Comparison of ENCODE assay signal across 8 cellular contexts in the genomic region with DNA sequence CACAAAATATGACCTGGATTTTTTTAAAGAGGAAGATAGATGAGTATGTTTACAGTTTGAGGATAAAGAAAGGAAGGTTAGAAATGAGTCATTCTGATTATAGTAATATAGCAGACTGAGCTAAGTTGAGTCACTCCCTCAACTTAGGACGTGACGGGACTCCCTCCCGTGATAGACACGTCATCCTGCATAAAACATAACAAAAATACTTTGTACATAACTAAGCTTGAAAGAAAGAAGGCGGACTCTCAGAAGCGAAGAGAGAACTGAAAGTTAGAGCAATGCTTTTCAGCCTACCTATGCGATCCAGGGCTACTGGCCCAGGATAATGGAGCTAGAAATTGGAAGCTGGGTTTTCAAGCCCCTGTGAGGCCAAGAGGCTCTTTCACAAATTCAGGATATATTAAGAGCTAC. TPM values are rescaled to one million over a fixed set of nuclear protein-coding genes. Genes with fewer than 3 reads are reported as not detected.
A peak's percentile ranks its signal among the peaks of the same experiment; 100 is the strongest.
DNase-seq lines count a peak whose midpoint lies in the region; ATAC-seq, FAIRE-seq and TF ChIP-seq lines count a peak whose summit lies in the region.

No MANE protein-coding gene starts in this region.

- peak overlapping the region; percentile 28; the same call in 1 of the 2 replicates for H3K9ac ChIP-seq in HCT116 (ENCODE audit: low read length)

- peaks cover 7 to 22% of the 10 kb centered on the region in 2 experiments; a peak in 2 of 4 replicates for H3K4me1 ChIP-seq in HCT116 (ENCODE audit: control insufficient read depth in 1 of 2, insufficient read depth in 2 of 2, low read length in 2 of 2)

- H3K9me3 Mint-ChIP-seq in memory B cell = no peaks in the 10 kb centered on the region

- intact Hi-C loops in HCT116 (cut with micrococcal nuclease) = no loop called here

- peaks cover 9% of the 10 kb centered on the region for H3K4me1 Mint-ChIP-seq in memory B cell

- H3K9me2 ChIP-seq in HCT116 (ENCODE audit: insufficient read depth) = no peaks in the 10 kb centered on the region

- TF ChIP-seq RAD21 in HCT116 (IDR thresholded peaks at IDR 0.05; ENCODE audit: low read depth) = no peak

- H3K79me2 ChIP-seq in HCT116 (ENCODE audit: insufficient read depth, low read length) = no peaks in the 10 kb centered on the region

- H3K27me3 ChIP-seq in HCT116 (ENCODE audit: insufficient read depth, low read length) = no peaks in the 10 kb centered on the region

- peaks cover 7% of the 10 kb centered on the region for H3K27me3 Mint-ChIP-seq in memory B cell

- peak overlapping the region; percentile 73 for H3K4me2 ChIP-seq in HCT116 (ENCODE audit: low read length)

- CTCF ChIA-PET in HCT116 (lab: Charles Lee) = interaction anchor here (1.3 to 1.7 kb wide), 3 partner anchors 19 to 443 kb away, joined by 3 to 12 read pairs (median 6); no protein-coding TSS in a partner anchor

- DNase-seq in GM12891 (ENCODE audit: insufficient read length, low spot score) (peak; percentile 34), HCT116 (ENCODE audit: low read depth, low spot score) (peak; percentile 74), NCI-H69 (lab: John Stamatoyannopoulos, UW) (peak; percentile 10), memory B cell (ENCODE audit: low spot score in 2 of 2) (no peak), urothelium cell line (ENCODE audit: low spot score) (peak; percentile 81), SK-N-DZ (ENCODE audit: low spot score) (no peak), NCI-H1092 treated with DMSO at 0.1 percent for 48 hours (lab: John Stamatoyannopoulos, UW) (no peak)
- DNase-seq in activated naive CD4-positive, alpha-beta T cell treated with anti-CD3 and anti-CD28 coated beads, Interleukin-2, amount 50 U/mL, for 16 hours = peak; percentile 49

- H3K36me3 ChIP-seq in HCT116 (ENCODE audit: control insufficient read depth in 1 of 2, insufficient read depth in 2 of 2, low read length in 2 of 2) = no peaks in the 10 kb centered on the region

- H3K27ac ChIP-seq in HCT116 (ENCODE audit: low read depth, low read length) = peak overlapping the region; percentile 42; the same call in 1 of the 2 replicates

- no peak for FAIRE-seq in GM12891 (lab: Jason Lieb, UNC)
- FAIRE-seq in urothelium cell line (lab: Jason Lieb, UNC) = no peak

- H2AFZ ChIP-seq in HCT116 (ENCODE audit: low read depth, low read length, poor library complexity, severe bottlenecking) = peak overlapping the region; percentile 89

- ATAC-seq in HCT116 = peak; percentile 88
- ATAC-seq in memory B cell (ENCODE audit: low read depth) = peak; percentile 92

- H3K9me3 ChIP-seq in HCT116 (ENCODE audit: control insufficient read depth in 1 of 2, insufficient read depth in 1 of 2, low read depth in 1 of 2, low read length in 2 of 2) = no peaks in the 10 kb centered on the region

- H3K4me3 ChIP-seq in HCT116 (replicated peaks in 1 of 2; ENCODE audit: low read depth in 1 of 2, low read length in 2 of 2) = peak overlapping the region; percentile 22 to 42

- POLR2A ChIA-PET in HCT116 (lab: Charles Lee) = interaction anchor here (1.3 kb wide), 1 partner anchor 201 kb away, joined by 3 read pairs; no protein-coding TSS in a partner anchor

- TF ChIP-seq CTCF in HCT116 (IDR thresholded peaks at IDR 0.05 in 2 of 3, conservative IDR thresholded peaks at IDR 0.05 in 1 of 3; ENCODE audit: borderline replicate concordance in 1 of 3, insufficient read depth in 1 of 3, low read depth in 2 of 3, low read length in 2 of 3) = no peak

- peak overlapping the region; percentile 1 for H3K4me3 Mint-ChIP-seq in memory B cell

- RAD21 ChIA-PET in HCT116 (lab: Charles Lee; ENCODE audit: low non-redundant PET in 1 of 2, low total read pairs in 2 of 2, uncharacterized antibody in 2 of 2, unreplicated experiment in 2 of 2) = interaction anchor here (0.7 to 1.5 kb wide), 3 partner anchors 196 to 1059 kb away, joined by 3 to 6 read pairs (median 3); no protein-coding TSS in a partner anchor

- peaks cover 2% of the 10 kb centered on the region for H3K36me3 Mint-ChIP-seq in memory B cell

- peak overlapping the region; percentile 17 for H3K27ac Mint-ChIP-seq in memory B cell

- no TSS peak for BruUV-seq in HCT116 (replicated peaks; lab: Mats Ljungman, UMichigan)

- TF ChIP-seq POLR2A in GM12891 (IDR thresholded peaks at IDR 0.05; ENCODE audit: low read depth, low read length) (no peak), HCT116 (IDR thresholded peaks at IDR 0.05; ENCODE audit: borderline replicate concordance, extremely low read depth, insufficient read depth, insufficient read length) (no peak)

- no peaks in the 10 kb centered on the region for H4K20me1 ChIP-seq in HCT116 (ENCODE audit: insufficient read depth)

TF ChIP-seq in GM12891, 5 proteins besides CTCF, POLR2A, EP300 and RAD21:
- peak; percentile 86 for TF ChIP-seq SPI1 (IDR thresholded peaks at IDR 0.05; ENCODE audit: low read depth, low read length)
- TF ChIP-seq PAX5 (IDR thresholded peaks at IDR 0.05; ENCODE audit: insufficient read depth, low read length, severe bottlenecking) = no peak

TF ChIP-seq in HCT116, 20 proteins besides CTCF, POLR2A, EP300 and RAD21:
- TF ChIP-seq EZH2phosphoT487 (IDR thresholded peaks at IDR 0.05; ENCODE audit: borderline replicate concordance) = no peak
- peak; percentile 67 for TF ChIP-seq CEBPB (IDR thresholded peaks at IDR 0.05; ENCODE audit: low read depth)
- TF ChIP-seq POLR2AphosphoS5 (IDR thresholded peaks at IDR 0.05; ENCODE audit: low read depth, low read length) = 0 out of 2 replicates have a peak, but pooled peaks have one; percentile 45
- TF ChIP-seq, protein P1, sequence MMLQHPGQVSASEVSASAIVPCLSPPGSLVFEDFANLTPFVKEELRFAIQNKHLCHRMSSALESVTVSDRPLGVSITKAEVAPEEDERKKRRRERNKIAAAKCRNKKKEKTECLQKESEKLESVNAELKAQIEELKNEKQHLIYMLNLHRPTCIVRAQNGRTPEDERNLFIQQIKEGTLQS (IDR thresholded peaks at IDR 0.05) = 0 out of 2 replicates have a peak, but pooled peaks have one; percentile 50
- peak; percentile 55; the same call in 1 of the 2 replicates for TF ChIP-seq SIN3A (IDR thresholded peaks at IDR 0.05; ENCODE audit: low read depth)
- TF ChIP-seq ZNF274 (IDR thresholded peaks at IDR 0.05; ENCODE audit: low read depth, low read length) = no peak
- peak; percentile 93 for TF ChIP-seq JUND (IDR thresholded peaks at IDR 0.05)
- TF ChIP-seq TCF7L2 (IDR thresholded peaks at IDR 0.05; ENCODE audit: borderline replicate concordance, extremely low read depth, insufficient read depth, insufficient read length) = no peak
- TF ChIP-seq CBX3 (IDR thresholded peaks at IDR 0.05; ENCODE audit: low read depth) = no peak; the same call in 1 of the 2 replicates
- TF ChIP-seq FOSL1 (IDR thresholded peaks at IDR 0.05; ENCODE audit: low read depth) = peak; percentile 96
- no peak for TF ChIP-seq EGR1 (IDR thresholded peaks at IDR 0.05; ENCODE audit: low read depth)
- no peak for TF ChIP-seq ZFX (IDR thresholded peaks at IDR 0.05)
- TF ChIP-seq SRF (IDR thresholded peaks at IDR 0.05; ENCODE audit: low read depth) = no peak
- peak; percentile 81 for TF ChIP-seq SP1 (IDR thresholded peaks at IDR 0.05; ENCODE audit: low read depth)

RNA-seq across cellular contexts. Expression of gene DESI2, which starts 53.0 kb away (rescaled TPM):
- polyA plus RNA-seq in GM12891 (2012; ENCODE audit: low read depth, missing spikeins) = 4.1 TPM
- 44.6 TPM for total RNA-seq in HCT116 (2021; ENCODE audit: unreplicated experiment)
- 14.7 and 18.6 TPM in 2 replicates for polyA plus RNA-seq in HCT116 (2012)
- polyA plus RNA-seq in SK-N-DZ (2014; cell fraction: cytosol; rRNA removed) = 31.7 and 32.7 TPM in 2 replicates
- polyA plus RNA-seq in SK-N-DZ (2014; cell fraction: nucleus; rRNA removed) = 22.8 and 24.7 TPM in 2 replicates

Comparison
In these comparisons a context has a peak if more than half of its experiments do, and no peak if none do; other contexts are left out.
1. DNase-seq: peak in GM12891 (single experiment), HCT116 (single experiment), NCI-H69 (single experiment), activated naive CD4-positive, alpha-beta T cell treated with anti-CD3 and anti-CD28 coated beads, Interleukin-2, amount 50 U/mL, for 16 hours (single experiment) and urothelium cell line (single experiment); none in memory B cell (0 of 2), SK-N-DZ (single experiment) and NCI-H1092 treated with DMSO at 0.1 percent for 48 hours (single experiment).